Comparison of ENCODE assay signal across 13 cellular contexts in genomic region chr2:71935291-71935848, GRCh38.
A peak's percentile ranks its signal among the peaks of the same experiment; 100 is the strongest.
DNase-seq lines count a peak whose midpoint lies in the region; ATAC-seq and TF ChIP-seq lines count a peak whose summit lies in the region.
"Had no signal": no experiment of that assay in that cellular context is flagged by ENCODE, and none has a peak within 500 bp of the region (broad histone marks: within the 10 kb centered on the region; RNA-seq: fewer than 3 reads in every experiment).

No MANE protein-coding gene starts in this region.

- peaks cover 2% of the 10 kb centered on the region for H3K36me3 Mint-ChIP-seq in T-helper 17 cell (ENCODE audit: low read depth)
- H3K36me3 Mint-ChIP-seq: T-cell had no signal

- no peaks in the 10 kb centered on the region for H3K4me1 Mint-ChIP-seq in T-helper 17 cell
- H3K4me1 Mint-ChIP-seq: T-cell had no signal

- peak; percentile 34 for DNase-seq in A172 (ENCODE audit: low spot score)
- peak; percentile 76 for DNase-seq in LHCN-M2 (ENCODE audit: low read depth)
- peak; percentile 96 for DNase-seq in fibroblast of the aortic adventitia (ENCODE audit: low read depth)
- DNase-seq in omental fat pad (ENCODE audit: low spot score): no peak
- no peak for DNase-seq in midbrain (lab: John Stamatoyannopoulos, UW)
- DNase-seq in T-helper 17 cell: no peak
- DNase-seq in activated naive CD4-positive, alpha-beta T cell (lab: John Stamatoyannopoulos, UW): no peak
- DNase-seq: anterior cingulate cortex, GF-D8, kidney glomerular epithelial cell, NCI-H1105 had no signal

- H3K27ac Mint-ChIP-seq in T-helper 17 cell: no peak overlapping the region
- H3K27ac Mint-ChIP-seq: T-cell had no signal

- no peak overlapping the region for H3K4me3 Mint-ChIP-seq in T-helper 17 cell
- H3K4me3 Mint-ChIP-seq: T-cell had no signal

- H3K4me3 ChIP-seq in fibroblast of the aortic adventitia (ENCODE audit: low read depth, low read length): no peak overlapping the region

- TF ChIP-seq CTCF in fibroblast of the aortic adventitia (IDR thresholded peaks at IDR 0.05; ENCODE audit: insufficient read depth, low read length) (no peak), omental fat pad (IDR thresholded peaks at IDR 0.05) (no peak)

- no peaks in the 10 kb centered on the region for H3K9me3 ChIP-seq in T-helper 17 cell (ENCODE audit: control insufficient read depth, low read length, poor library complexity, severe bottlenecking)

- ATAC-seq in omental fat pad (ENCODE audit: low FRiP score) (peak; percentile 39), T-helper 17 cell (no peak), GM18517 (IDR thresholded peaks at IDR 0.05; ENCODE audit: unreplicated experiment) (no peak)
- ATAC-seq: T-cell had no signal

- peaks cover 21% of the 10 kb centered on the region for H3K27me3 Mint-ChIP-seq in T-helper 17 cell

Comparison
In these comparisons a context has a peak if more than half of its experiments do, and no peak if none do; other contexts are left out.
1. DNase-seq: peak in A172 (single experiment), LHCN-M2 (single experiment) and fibroblast of the aortic adventitia (single experiment); none in omental fat pad (single experiment), midbrain (single experiment), T-helper 17 cell (0 of 3) and activated naive CD4-positive, alpha-beta T cell (0 of 4).